In the genomic region with DNA sequence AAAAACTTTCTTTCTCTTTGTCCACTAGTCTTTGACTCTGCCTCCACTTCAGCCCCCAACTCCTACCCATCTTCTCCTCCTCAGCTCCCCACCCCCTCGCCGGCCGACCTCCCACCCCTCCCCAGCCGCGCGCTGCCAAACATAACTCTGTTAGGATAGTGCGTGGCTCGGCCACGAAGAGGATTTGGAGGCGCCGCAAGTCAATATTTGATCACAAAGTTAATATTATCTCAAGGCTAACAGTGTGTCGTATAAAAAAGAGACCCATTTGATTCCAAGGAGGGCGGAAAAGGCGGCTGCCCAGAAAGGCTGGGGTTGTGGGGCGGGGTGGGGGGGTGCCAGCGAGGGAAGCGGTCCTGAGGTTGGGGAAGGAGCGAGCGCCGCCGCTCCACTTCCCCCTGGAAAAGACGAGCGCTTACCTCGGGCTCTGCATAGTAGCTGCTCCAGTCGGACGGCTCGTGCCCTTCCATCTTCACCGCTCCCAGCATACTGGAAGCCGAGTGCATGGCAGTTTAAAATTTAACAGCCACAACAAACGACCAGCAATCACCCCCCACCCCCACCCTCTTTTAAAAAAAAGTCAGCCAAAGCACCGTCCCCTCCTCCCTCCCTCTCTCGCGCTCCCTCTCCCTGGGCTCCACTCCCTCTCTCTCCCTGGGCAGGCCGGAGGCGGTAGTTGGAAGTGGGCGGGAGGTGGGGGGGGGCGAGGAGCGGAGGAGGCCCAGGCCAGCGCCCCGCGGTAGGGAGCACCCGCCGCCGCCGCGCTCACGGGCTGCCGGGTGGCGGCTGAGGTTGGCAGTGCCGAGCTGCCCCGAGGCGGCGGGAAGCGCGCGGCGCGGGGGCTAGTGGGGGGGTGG, we compare ENCODE assay signal across 1 cellular context.
TF ChIP-seq lines count a peak whose summit lies in the region.

A gene (minus strand): TSS at position 800 of the 857 bp plus-strand sequence. CDS start 294 bp downstream, at position 506.

TF ChIP-seq in HepG2, 621 proteins besides CTCF, POLR2A, EP300 and RAD21 (continued from another document):
- TF ChIP-seq, protein P1, sequence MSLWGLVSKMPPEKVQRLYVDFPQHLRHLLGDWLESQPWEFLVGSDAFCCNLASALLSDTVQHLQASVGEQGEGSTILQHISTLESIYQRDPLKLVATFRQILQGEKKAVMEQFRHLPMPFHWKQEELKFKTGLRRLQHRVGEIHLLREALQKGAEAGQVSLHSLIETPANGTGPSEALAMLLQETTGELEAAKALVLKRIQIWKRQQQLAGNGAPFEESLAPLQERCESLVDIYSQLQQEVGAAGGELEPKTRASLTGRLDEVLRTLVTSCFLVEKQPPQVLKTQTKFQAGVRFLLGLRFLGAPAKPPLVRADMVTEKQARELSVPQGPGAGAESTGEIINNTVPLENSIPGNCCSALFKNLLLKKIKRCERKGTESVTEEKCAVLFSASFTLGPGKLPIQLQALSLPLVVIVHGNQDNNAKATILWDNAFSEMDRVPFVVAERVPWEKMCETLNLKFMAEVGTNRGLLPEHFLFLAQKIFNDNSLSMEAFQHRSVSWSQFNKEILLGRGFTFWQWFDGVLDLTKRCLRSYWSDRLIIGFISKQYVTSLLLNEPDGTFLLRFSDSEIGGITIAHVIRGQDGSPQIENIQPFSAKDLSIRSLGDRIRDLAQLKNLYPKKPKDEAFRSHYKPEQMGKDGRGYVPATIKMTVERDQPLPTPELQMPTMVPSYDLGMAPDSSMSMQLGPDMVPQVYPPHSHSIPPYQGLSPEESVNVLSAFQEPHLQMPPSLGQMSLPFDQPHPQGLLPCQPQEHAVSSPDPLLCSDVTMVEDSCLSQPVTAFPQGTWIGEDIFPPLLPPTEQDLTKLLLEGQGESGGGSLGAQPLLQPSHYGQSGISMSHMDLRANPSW (CRISPR knock-in tag; IDR thresholded peaks at IDR 0.05; ENCODE audit: borderline replicate concordance), result 0 out of 2 replicates have a peak, but pooled peaks have one; percentile 59
- peak; percentile 16; the same call in 1 of the 2 replicates for TF ChIP-seq PHF20 (CRISPR knock-in tag; IDR thresholded peaks at IDR 0.05)
- peak; percentile 46; the same call in 1 of the 2 replicates for TF ChIP-seq KDM2A (CRISPR knock-in tag; IDR thresholded peaks at IDR 0.05; ENCODE audit: borderline replicate concordance, low read depth)
- TF ChIP-seq, protein P2, sequence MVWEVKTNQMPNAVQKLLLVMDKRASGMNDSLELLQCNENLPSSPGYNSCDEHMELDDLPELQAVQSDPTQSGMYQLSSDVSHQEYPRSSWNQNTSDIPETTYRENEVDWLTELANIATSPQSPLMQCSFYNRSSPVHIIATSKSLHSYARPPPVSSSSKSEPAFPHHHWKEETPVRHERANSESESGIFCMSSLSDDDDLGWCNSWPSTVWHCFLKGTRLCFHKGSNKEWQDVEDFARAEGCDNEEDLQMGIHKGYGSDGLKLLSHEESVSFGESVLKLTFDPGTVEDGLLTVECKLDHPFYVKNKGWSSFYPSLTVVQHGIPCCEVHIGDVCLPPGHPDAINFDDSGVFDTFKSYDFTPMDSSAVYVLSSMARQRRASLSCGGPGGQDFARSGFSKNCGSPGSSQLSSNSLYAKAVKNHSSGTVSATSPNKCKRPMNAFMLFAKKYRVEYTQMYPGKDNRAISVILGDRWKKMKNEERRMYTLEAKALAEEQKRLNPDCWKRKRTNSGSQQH (CRISPR knock-in tag; IDR thresholded peaks at IDR 0.05; ENCODE audit: low read depth), result peak; percentile 54
- peak; percentile 93 for TF ChIP-seq HNRNPH1 (optimal IDR thresholded peaks at IDR 0.05; ENCODE audit: low read depth, low read length)
- no peak; the same call in 1 of the 2 replicates for TF ChIP-seq MEIS1 (CRISPR knock-in tag; IDR thresholded peaks at IDR 0.05; ENCODE audit: borderline replicate concordance)
- TF ChIP-seq KLF13 (CRISPR knock-in tag; IDR thresholded peaks at IDR 0.05), result peak; percentile 31; the same call in 1 of the 2 replicates
- 0 out of 2 replicates have a peak, but pooled peaks have one; percentile 51 for TF ChIP-seq KAT7 (CRISPR knock-in tag; IDR thresholded peaks at IDR 0.05; ENCODE audit: borderline replicate concordance)
